In genomic region chr14:95468416-95469133, GRCh38 we compare ENCODE assay signal across 17 cellular contexts. TPM values are rescaled to one million over a fixed set of nuclear protein-coding genes. Genes with fewer than 3 reads are reported as not detected.
DNase-seq lines count a peak whose midpoint lies in the region; ATAC-seq and TF ChIP-seq lines count a peak whose summit lies in the region.
"Had no signal": no experiment of that assay in that cellular context is flagged by ENCODE, and none has a peak within 500 bp of the region (broad histone marks: within the 10 kb centered on the region; RNA-seq: fewer than 3 reads in every experiment).

No MANE protein-coding gene starts in this region.

- in situ Hi-C loops in Caki2 (cut with HindIII; ENCODE audit: low pct_unique_long_range_greater_than_20kb, low sequenced_read_pairs), result no loop called here

- TF ChIP-seq CTCF in PC-3 (conservative IDR thresholded peaks at IDR 0.05; ENCODE audit: low read depth, low read length), result no peak
- TF ChIP-seq CTCF in right atrium auricular region (IDR thresholded peaks at IDR 0.05), result no peak

- H3K27me3 ChIP-seq in PC-3 (ENCODE audit: low read length), result no peaks in the 10 kb centered on the region
- H3K27me3 ChIP-seq in right atrium auricular region, result no peaks in the 10 kb centered on the region
- H3K27me3 ChIP-seq: cardiac muscle cell had no signal

- H3K9ac ChIP-seq in PC-3 (ENCODE audit: low read length), result no peak overlapping the region
- H3K9ac ChIP-seq: SK-N-SH had no signal

- H3K4me2 ChIP-seq in PC-3 (ENCODE audit: low read length), result no peak overlapping the region
- H3K4me2 ChIP-seq: SK-N-SH had no signal

- POLR2A ChIA-PET in PC-3 (lab: Charles Lee; ENCODE audit: unreplicated experiment), result no interaction called here

- peak; percentile 10 for DNase-seq in Caki2 (ENCODE audit: low read depth)
- peak; percentile 7 for DNase-seq in PC-3
- no peak for DNase-seq in right atrium auricular region (ENCODE audit: low spot score)
- no peak for DNase-seq in sciatic nerve (ENCODE audit: low spot score)
- no peak for DNase-seq in NCI-H1417 (lab: John Stamatoyannopoulos, UW)
- DNase-seq in NCI-H510A (lab: John Stamatoyannopoulos, UW), result no peak
- DNase-seq: activated naive CD4-positive, alpha-beta T cell treated with anti-CD3 and anti-CD28 coated beads, Interleukin-2, amount 50 U/mL, for 16 hours; KBM-7; mesendoderm; NCI-H146; NCI-H446 treated with DMSO at 0.1 percent for 48 hours; SK-N-SH; WERI-Rb-1 had no signal

- ATAC-seq in PC-3 (peak; percentile 31; the same call in 1 of the 2 replicates), sciatic nerve (peak; percentile 9), GM19324 (IDR thresholded peaks at IDR 0.05; ENCODE audit: low FRiP score, unreplicated experiment) (no peak)
- ATAC-seq: GM12878 had no signal

- H3K9me2 ChIP-seq in PC-3 (replicated peaks; ENCODE audit: low read length), result no peaks in the 10 kb centered on the region
- H3K9me2 ChIP-seq: SK-N-SH had no signal

- H2AFZ ChIP-seq in PC-3 (ENCODE audit: low read length), result no peak overlapping the region

- no peaks in the 10 kb centered on the region for H3F3A ChIP-seq in PC-3 (ENCODE audit: low read length, unreplicated experiment)

- CTCF ChIA-PET in PC-3 (lab: Charles Lee), result no interaction called here

- no peaks in the 10 kb centered on the region for H3K79me2 ChIP-seq in PC-3 (ENCODE audit: low read length)

- H3K4me1 ChIP-seq in PC-3 (ENCODE audit: insufficient read depth, low read length) (no peaks in the 10 kb centered on the region; the same call in 1 of the 2 replicates), right atrium auricular region (peaks cover 0 to 68% of the 10 kb centered on the region in 2 donors)

- intact Hi-C loops in PC-3 (cut with micrococcal nuclease) (no loop called here), sciatic nerve (cut with DNase I) (no loop called here)

- no TSS peak for BruUV-seq in PC-3 (replicated peaks; lab: Mats Ljungman, UMichigan)

- no peak overlapping the region for H3K4me3 ChIP-seq in PC-3 (ENCODE audit: low read length)
- no peak overlapping the region for H3K4me3 ChIP-seq in right atrium auricular region
- H3K4me3 ChIP-seq: cardiac muscle cell, GM12878 had no signal

- no peak overlapping the region for H3K27ac ChIP-seq in PC-3 (ENCODE audit: low read length)
- H3K27ac ChIP-seq in right atrium auricular region, result peak overlapping the region; percentile 47 to 56
- H3K27ac ChIP-seq: C4-2B, cardiac muscle cell, WERI-Rb-1 had no signal

- H4K20me1 ChIP-seq in PC-3 (ENCODE audit: low read length), result no peaks in the 10 kb centered on the region

- H3K9me3 ChIP-seq in PC-3 (ENCODE audit: low read length) (no peaks in the 10 kb centered on the region), right atrium auricular region (no peaks in the 10 kb centered on the region)
- H3K9me3 ChIP-seq: SK-N-SH had no signal

- H3K36me3 ChIP-seq in PC-3 (ENCODE audit: low read depth, low read length) (no peaks in the 10 kb centered on the region), right atrium auricular region (peaks cover 35% of the 10 kb centered on the region)
- H3K36me3 ChIP-seq: cardiac muscle cell, WERI-Rb-1 had no signal

RNA-seq across cellular contexts. Expression of gene SYNE3, which starts 47.9 kb away (rescaled TPM):
- total RNA-seq in Caki2 (2014; rRNA removed; shearing (Covaris generic); ENCODE audit: low replicate concordance), result 1.0 and 1.3 TPM in 2 replicates
- total RNA-seq in PC-3 (2014; rRNA removed), result 1.2 and 3.5 TPM in 2 replicates
- total RNA-seq in right atrium auricular region, result 10 to 100 TPM in 1 of 2 donors, 1 to 10 TPM in 1; 8.2 to 13.2 TPM
- total RNA-seq in sciatic nerve, result 75.3 TPM

Comparison
In these comparisons a context has a peak if more than half of its experiments do, and no peak if none do; other contexts are left out.
1. DNase-seq: peak in Caki2 (single experiment) and PC-3 (single experiment); none in right atrium auricular region (single experiment), sciatic nerve (single experiment), NCI-H1417 (0 of 3) and NCI-H510A (single experiment).